In genomic region chr22:32557424-32557823, GRCh38 we compare ENCODE assay signal across 16 cellular contexts.
DNase-seq lines count a peak whose midpoint lies in the region; ATAC-seq and TF ChIP-seq lines count a peak whose summit lies in the region.
"Had no signal": no experiment of that assay in that cellular context is flagged by ENCODE, and none has a peak within 500 bp of the region (broad histone marks: within the 10 kb centered on the region; RNA-seq: fewer than 3 reads in every experiment).

No MANE protein-coding gene starts in this region.

- H2AFZ ChIP-seq in GM23248 (peak overlapping the region; percentile 7; the same call in 1 of the 2 replicates), mammary epithelial cell (ENCODE audit: low read depth, low read length) (peak overlapping the region; percentile 17)

- H3K27me3 ChIP-seq in GM23248 (replicated peaks; ENCODE audit: insufficient read depth): no peaks in the 10 kb centered on the region
- no peaks in the 10 kb centered on the region for H3K27me3 ChIP-seq in mammary epithelial cell (ENCODE audit: insufficient read depth, low read length)
- no peaks in the 10 kb centered on the region for H3K27me3 ChIP-seq in spleen (replicated peaks in 1 of 7)
- no peaks in the 10 kb centered on the region for H3K27me3 ChIP-seq in thyroid gland
- H3K27me3 ChIP-seq: adrenal gland had no signal

- peak overlapping the region; percentile 67 for H3K27ac ChIP-seq in GM23248
- H3K27ac ChIP-seq in mammary epithelial cell (ENCODE audit: insufficient read depth, low read depth, low read length): no peak overlapping the region
- H3K27ac ChIP-seq in spleen: peak overlapping the region in 7 of 8 donors; percentile 13 to 69 (median 26)
- H3K27ac ChIP-seq in thyroid gland: peak overlapping the region in 1 of 3 donors; percentile 29

- no peaks in the 10 kb centered on the region for H3K9me2 ChIP-seq in GM23248 (ENCODE audit: insufficient read depth)

- no peaks in the 10 kb centered on the region for H3K36me3 Mint-ChIP-seq in stimulated activated naive B cell treated with anti-CD40 and anti-IgM and Interleukin-4, amounts not matched to agents 10 μg/mL and 1 μg/mL and 100 μg/mL, for 72 hours

- BruUV-seq in mammary epithelial cell (replicated peaks; lab: Mats Ljungman, UMichigan): no TSS peak

- H3K27ac Mint-ChIP-seq in stimulated activated naive B cell treated with anti-CD40 and anti-IgM and Interleukin-4, amounts not matched to agents 10 μg/mL and 1 μg/mL and 100 μg/mL, for 72 hours: no peak overlapping the region

- H3K9me3 ChIP-seq in GM23248 (ENCODE audit: low read depth): no peaks in the 10 kb centered on the region
- H3K9me3 ChIP-seq in mammary epithelial cell (replicated peaks; ENCODE audit: insufficient read depth, low read length): no peaks in the 10 kb centered on the region
- no peaks in the 10 kb centered on the region for H3K9me3 ChIP-seq in spleen
- H3K9me3 ChIP-seq in thyroid gland: no peaks in the 10 kb centered on the region
- H3K9me3 ChIP-seq: adrenal gland, Caco-2 had no signal

- TF ChIP-seq POLR2A in spleen (IDR thresholded peaks at IDR 0.05) (no peak), thyroid gland (IDR thresholded peaks at IDR 0.05) (no peak)

- DNase-seq in GM23248: peak; percentile 55
- DNase-seq in mammary epithelial cell: peak; percentile 27
- DNase-seq in left colon: no peak
- peak; percentile 71 for DNase-seq in spleen
- no peak for DNase-seq in nucleus accumbens (lab: John Stamatoyannopoulos, UW)
- DNase-seq in stimulated activated naive B cell treated with anti-CD40 and anti-IgM and Interleukin-4, amounts not matched to agents 10 μg/mL and 1 μg/mL and 100 μg/mL, for 72 hours: no peak
- no peak for DNase-seq in thyroid gland
- DNase-seq: activated CD4-positive, alpha-beta T cell treated with anti-CD3 and anti-CD28 coated beads for 4 hours; activated effector memory CD4-positive, alpha-beta T cell treated with Interleukin-2 at 50 U/mL for 16 hours; adrenal gland; Caco-2; caudate nucleus; hippocampal formation; NCI-H2029; NK-92 treated with Interleukin-12 subunit alpha and Interleukin-12 subunit beta, amount 100 ng/mL, for 24 hours had no signal

- H3K4me3 ChIP-seq in GM23248 (no peak overlapping the region), mammary epithelial cell (replicated peaks in 1 of 3; ENCODE audit: insufficient read depth in 1 of 3, low read depth in 2 of 3, low read length in 3 of 3) (no peak overlapping the region), spleen (no peak overlapping the region), thyroid gland (replicated peaks in 1 of 3) (no peak overlapping the region)
- H3K4me3 ChIP-seq: adrenal gland had no signal

- in situ Hi-C loops in GM23248 (cut with MboI): no loop called here
- in situ Hi-C loops in mammary epithelial cell (cut with MboI; ENCODE audit: low sequenced_read_pairs in 2 of 2): no loop called here

- no peaks in the 10 kb centered on the region for H4K20me1 ChIP-seq in GM23248 (ENCODE audit: insufficient read depth)
- H4K20me1 ChIP-seq in mammary epithelial cell (ENCODE audit: insufficient read depth, low read length): no peaks in the 10 kb centered on the region

- 27 to 29% methylated on average over 5 of the region's 5 CpGs for WGBS in GM23248 (ENCODE audit: low coverage in 1 of 2, low lambda C conversion rate in 2 of 2, missing lambda C conversion rate in 2 of 2), 2 experiments
- 28% methylated on average over 5 of the region's 5 CpGs for WGBS in mammary epithelial cell (ENCODE audit: low coverage, missing lambda C conversion rate)
- WGBS in spleen, 5 donors: 21 to 42% (median 33%) methylated on average over 5 of the region's 5 CpGs
- 34 to 62% methylated on average over 5 of the region's 5 CpGs for WGBS in thyroid gland, 2 donors

- H3K4me2 ChIP-seq in GM23248 (ENCODE audit: unreplicated experiment): no peak overlapping the region
- H3K4me2 ChIP-seq in mammary epithelial cell (ENCODE audit: insufficient read depth, low read depth, low read length): no peak overlapping the region

- TF ChIP-seq CTCF in mammary epithelial cell (conservative IDR thresholded peaks at IDR 0.05 in 1 of 2, IDR thresholded peaks at IDR 0.05 in 1 of 2; ENCODE audit: extremely low read depth in 1 of 2, insufficient read depth in 1 of 2, low read depth in 1 of 2, low read length in 2 of 2) (no peak), spleen (IDR thresholded peaks at IDR 0.05 in 8 of 11, conservative IDR thresholded peaks at IDR 0.05 in 3 of 11) (no peak), thyroid gland (IDR thresholded peaks at IDR 0.05) (no peak)

- CTCF ChIA-PET in mammary epithelial cell (lab: Charles Lee; ENCODE audit: low non-redundant PET): no interaction called here

- intact Hi-C loops in mammary epithelial cell (cut with micrococcal nuclease): loop anchor here (5.0 kb wide), 1 partner anchor 50 kb away; no protein-coding TSS in a partner anchor
- intact Hi-C loops in left colon (cut with DNase I, micrococcal nuclease): no loop called here
- intact Hi-C loops in spleen (cut with DNase I; ENCODE audit: low total_unique reads): no loop called here
- intact Hi-C loops in thyroid gland (cut with DNase I): no loop called here

- H3K4me1 Mint-ChIP-seq in stimulated activated naive B cell treated with anti-CD40 and anti-IgM and Interleukin-4, amounts not matched to agents 10 μg/mL and 1 μg/mL and 100 μg/mL, for 72 hours: no peaks in the 10 kb centered on the region

- peaks cover 0 to 6% of the 10 kb centered on the region in 2 donors for H3K27me3 Mint-ChIP-seq in stimulated activated naive B cell treated with anti-CD40 and anti-IgM and Interleukin-4, amounts not matched to agents 10 μg/mL and 1 μg/mL and 100 μg/mL, for 72 hours

- H3K4me1 ChIP-seq in GM23248 (ENCODE audit: insufficient read depth) (peaks cover 35% of the 10 kb centered on the region), mammary epithelial cell (ENCODE audit: insufficient read depth, low read length) (peaks cover 23% of the 10 kb centered on the region), spleen (peaks cover 0 to 20% (median 4%) of the 10 kb centered on the region in 6 donors), thyroid gland (peaks cover 0 to 11% of the 10 kb centered on the region in 2 donors)

- no peak overlapping the region for H3K4me3 Mint-ChIP-seq in stimulated activated naive B cell treated with anti-CD40 and anti-IgM and Interleukin-4, amounts not matched to agents 10 μg/mL and 1 μg/mL and 100 μg/mL, for 72 hours

- no peaks in the 10 kb centered on the region for H3K9me3 Mint-ChIP-seq in stimulated activated naive B cell treated with anti-CD40 and anti-IgM and Interleukin-4, amounts not matched to agents 10 μg/mL and 1 μg/mL and 100 μg/mL, for 72 hours

- dilution Hi-C loops in mammary epithelial cell (cut with HindIII; ENCODE audit: low sequenced_read_pairs): no loop called here

- H3K36me3 ChIP-seq in GM23248 (ENCODE audit: low read depth) (no peaks in the 10 kb centered on the region), mammary epithelial cell (ENCODE audit: insufficient read depth, low read length) (no peaks in the 10 kb centered on the region), spleen (no peaks in the 10 kb centered on the region), thyroid gland (no peaks in the 10 kb centered on the region)
- H3K36me3 ChIP-seq: adrenal gland had no signal

- H3K9ac ChIP-seq in GM23248 (peak overlapping the region; percentile 43; the same call in 1 of the 2 replicates), mammary epithelial cell (ENCODE audit: insufficient read depth, low read length) (no peak overlapping the region)

- no peaks in the 10 kb centered on the region for H3K79me2 ChIP-seq in GM23248 (ENCODE audit: insufficient read depth)
- no peaks in the 10 kb centered on the region for H3K79me2 ChIP-seq in mammary epithelial cell (ENCODE audit: insufficient read depth, low read length)

- ATAC-seq in left colon (peak; percentile 49), GM18867 (IDR thresholded peaks at IDR 0.05; ENCODE audit: unreplicated experiment) (no peak)
- ATAC-seq in stimulated activated naive B cell treated with anti-CD40 and anti-IgM and Interleukin-4, amounts not matched to agents 10 μg/mL and 1 μg/mL and 100 μg/mL, for 72 hours (replicated peaks): no peak

- peaks cover 34% of the 10 kb centered on the region for H3F3A ChIP-seq in GM23248 (ENCODE audit: insufficient read depth)

Comparison
In these comparisons a context has a peak if more than half of its experiments do, and no peak if none do; other contexts are left out.
1. DNase-seq: peak in GM23248 (single experiment), mammary epithelial cell (single experiment) and spleen (single experiment); none in left colon (0 of 2), nucleus accumbens (0 of 56), stimulated activated naive B cell treated with anti-CD40 and anti-IgM and Interleukin-4, amounts not matched to agents 10 μg/mL and 1 μg/mL and 100 μg/mL, for 72 hours (single experiment) and thyroid gland (0 of 2).